ENCODE assay signal across 14 cellular contexts in genomic region chr6:127921982-127922381, GRCh38. TPM values are rescaled to one million over a fixed set of nuclear protein-coding genes. Genes with fewer than 3 reads are reported as not detected.
"Had no signal": no experiment of that assay in that cellular context is flagged by ENCODE, and none has a peak within 500 bp of the region (broad histone marks: within the 10 kb centered on the region; RNA-seq: fewer than 3 reads in every experiment).

No MANE protein-coding gene starts in this region.

- H3K9me3 ChIP-seq: pancreas, testis had no signal

- H3K4me1 Mint-ChIP-seq: neural crest cell had no signal

- H3K4me1 ChIP-seq: pancreas, testis had no signal

- DNase-seq: activated effector memory CD4-positive, alpha-beta T cell treated with Interleukin-2 at 50 U/mL for 16 hours; caudate nucleus; effector CD4-positive, alpha-beta T cell; mesendoderm; pancreas; SIG-M5; stimulated activated CD4-positive, alpha-beta T cell treated with anti-CD3 and anti-CD28 coated beads, Interleukin-12 subunit alpha, Interleukin-12 subunit beta, amount 100 ng/mL, for 4 hours; stimulated activated naive CD4-positive, alpha-beta T cell treated with Interleukin-2 at 50 U/mL for 16 hours; T-helper 9 cell; testis had no signal

- H3K27ac ChIP-seq: coronary artery, pancreas, testis had no signal

- H3K36me3 ChIP-seq: pancreas had no signal

- H3K4me3 Mint-ChIP-seq: neural crest cell had no signal

- ATAC-seq: pancreas had no signal

- H3K27me3 ChIP-seq: pancreas, testis had no signal

- H3K4me3 ChIP-seq: coronary artery, pancreas, testis had no signal

RNA-seq across cellular contexts. Expression of gene THEMIS, which starts 21.1 kb away (rescaled TPM):
- total RNA-seq: fibroblast of lung, kidney epithelial cell, neural crest cell had no signal
- polyA plus RNA-seq: fibroblast of lung had no signal
